3 cellular contexts compared by ENCODE assay signal in the genomic region with DNA sequence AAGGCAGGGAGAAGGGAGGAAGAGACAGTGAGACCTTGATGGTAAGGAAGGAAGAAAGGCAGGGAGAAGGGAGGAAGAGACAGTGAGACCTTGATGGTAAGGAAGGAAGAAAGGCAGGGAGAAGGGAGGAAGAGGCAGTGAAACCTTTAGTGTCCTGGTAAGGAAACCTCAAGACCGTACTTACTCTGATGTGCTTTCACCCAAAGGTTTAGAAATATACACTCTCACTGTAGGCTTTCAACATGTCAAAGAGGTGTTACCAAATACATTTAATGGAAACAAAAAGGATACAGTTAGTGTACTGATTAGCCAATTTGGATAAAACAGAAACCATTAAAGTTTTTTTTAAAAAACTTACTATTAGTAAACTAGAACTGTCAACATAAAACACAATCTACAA. TPM values are rescaled to one million over a fixed set of nuclear protein-coding genes. Genes with fewer than 3 reads are reported as not detected.
"Had no signal": no experiment of that assay in that cellular context is flagged by ENCODE, and none has a peak within 500 bp of the region (broad histone marks: within the 10 kb centered on the region; RNA-seq: fewer than 3 reads in every experiment).

No MANE protein-coding gene starts in this region.

RNA-seq across cellular contexts. Expression of a gene that starts 7.1 kb away (rescaled TPM):
- total RNA-seq: ascending aorta, colonic mucosa, left ventricle myocardium inferior had no signal
